ENCODE assay signal across 1 cellular context in genomic region chr12:45729233-45730115, GRCh38.
TF ChIP-seq lines count a peak whose summit lies in the region.

Gene ARID2 (plus strand): TSS chr12:45729706. CDS start chr12:45729837, 131 bp downstream.

TF ChIP-seq in HepG2, 621 proteins besides CTCF, POLR2A, EP300 and RAD21 (continued from another document):
- TF ChIP-seq ZNF710 (CRISPR knock-in tag; IDR thresholded peaks at IDR 0.05; ENCODE audit: borderline replicate concordance) (no peak), KDM3A (CRISPR knock-in tag; IDR thresholded peaks at IDR 0.05; ENCODE audit: low read depth) (no peak), NR2F6 (IDR thresholded peaks at IDR 0.05) (no peak), NR2F6 (CRISPR knock-in tag; IDR thresholded peaks at IDR 0.05) (no peak), ZNF121 (CRISPR knock-in tag; IDR thresholded peaks at IDR 0.05) (no peak), SP2 (CRISPR knock-in tag; IDR thresholded peaks at IDR 0.05) (no peak), ERF (CRISPR knock-in tag; IDR thresholded peaks at IDR 0.05) (0 out of 2 replicates have a peak, but pooled peaks have one; percentile 30), AKNA (CRISPR knock-in tag; IDR thresholded peaks at IDR 0.05; ENCODE audit: borderline replicate concordance) (no peak), KLF11 (CRISPR knock-in tag; IDR thresholded peaks at IDR 0.05) (no peak), NFIB (CRISPR knock-in tag; IDR thresholded peaks at IDR 0.05; ENCODE audit: borderline replicate concordance) (no peak), ZC3H4 (CRISPR knock-in tag; IDR thresholded peaks at IDR 0.05; ENCODE audit: borderline replicate concordance) (peak; percentile 77; the same call in 1 of the 2 replicates), NFE2 (CRISPR knock-in tag; IDR thresholded peaks at IDR 0.05) (no peak), ZNF33A (CRISPR knock-in tag; IDR thresholded peaks at IDR 0.05; ENCODE audit: borderline replicate concordance) (no peak), ZNF530 (CRISPR knock-in tag; IDR thresholded peaks at IDR 0.05; ENCODE audit: low read depth) (no peak), FOXA1 (IDR thresholded peaks at IDR 0.05) (no peak), FOXA1 (CRISPR knock-in tag; IDR thresholded peaks at IDR 0.05) (no peak), ZNF674 (CRISPR knock-in tag; IDR thresholded peaks at IDR 0.05; ENCODE audit: low read depth) (no peak), KAT7 (CRISPR knock-in tag; IDR thresholded peaks at IDR 0.05; ENCODE audit: borderline replicate concordance) (no peak), ZNF800 (CRISPR knock-in tag; IDR thresholded peaks at IDR 0.05) (no peak), GATAD1 (CRISPR knock-in tag; IDR thresholded peaks at IDR 0.05) (no peak), HOXA9 (CRISPR knock-in tag; IDR thresholded peaks at IDR 0.05; ENCODE audit: borderline replicate concordance) (no peak), ZNF75D (CRISPR knock-in tag; IDR thresholded peaks at IDR 0.05; ENCODE audit: borderline replicate concordance) (no peak), PRDM10 (CRISPR knock-in tag; IDR thresholded peaks at IDR 0.05; ENCODE audit: low read depth) (0 out of 2 replicates have a peak, but pooled peaks have one; percentile 20), ZNF567 (CRISPR knock-in tag; IDR thresholded peaks at IDR 0.05; ENCODE audit: borderline replicate concordance) (no peak), ZNF577 (CRISPR knock-in tag; IDR thresholded peaks at IDR 0.05; ENCODE audit: borderline replicate concordance, low read depth) (no peak), NFKBIZ (CRISPR knock-in tag; IDR thresholded peaks at IDR 0.05) (no peak), HDAC2 (CRISPR knock-in tag; IDR thresholded peaks at IDR 0.05) (no peak), CEBPG (CRISPR knock-in tag; IDR thresholded peaks at IDR 0.05) (no peak), TOPORS (CRISPR knock-in tag; IDR thresholded peaks at IDR 0.05) (no peak), ZNF337 (CRISPR knock-in tag; IDR thresholded peaks at IDR 0.05; ENCODE audit: borderline replicate concordance, low read depth) (no peak), MXI1 (IDR thresholded peaks at IDR 0.05; ENCODE audit: borderline replicate concordance, low read depth, low read length) (no peak), SIX1 (CRISPR knock-in tag; IDR thresholded peaks at IDR 0.05; ENCODE audit: borderline replicate concordance) (no peak), KMT2B (CRISPR knock-in tag; IDR thresholded peaks at IDR 0.05) (no peak; the same call in 1 of the 2 replicates)
- TF ChIP-seq, protein P1, sequence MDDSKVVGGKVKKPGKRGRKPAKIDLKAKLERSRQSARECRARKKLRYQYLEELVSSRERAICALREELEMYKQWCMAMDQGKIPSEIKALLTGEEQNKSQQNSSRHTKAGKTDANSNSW (CRISPR knock-in tag; IDR thresholded peaks at IDR 0.05; ENCODE audit: borderline replicate concordance), result no peak
- TF ChIP-seq, protein P2, sequence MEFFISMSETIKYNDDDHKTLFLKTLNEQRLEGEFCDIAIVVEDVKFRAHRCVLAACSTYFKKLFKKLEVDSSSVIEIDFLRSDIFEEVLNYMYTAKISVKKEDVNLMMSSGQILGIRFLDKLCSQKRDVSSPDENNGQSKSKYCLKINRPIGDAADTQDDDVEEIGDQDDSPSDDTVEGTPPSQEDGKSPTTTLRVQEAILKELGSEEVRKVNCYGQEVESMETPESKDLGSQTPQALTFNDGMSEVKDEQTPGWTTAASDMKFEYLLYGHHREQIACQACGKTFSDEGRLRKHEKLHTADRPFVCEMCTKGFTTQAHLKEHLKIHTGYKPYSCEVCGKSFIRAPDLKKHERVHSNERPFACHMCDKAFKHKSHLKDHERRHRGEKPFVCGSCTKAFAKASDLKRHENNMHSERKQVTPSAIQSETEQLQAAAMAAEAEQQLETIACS (CRISPR knock-in tag; IDR thresholded peaks at IDR 0.05), result no peak
- TF ChIP-seq, protein P3, sequence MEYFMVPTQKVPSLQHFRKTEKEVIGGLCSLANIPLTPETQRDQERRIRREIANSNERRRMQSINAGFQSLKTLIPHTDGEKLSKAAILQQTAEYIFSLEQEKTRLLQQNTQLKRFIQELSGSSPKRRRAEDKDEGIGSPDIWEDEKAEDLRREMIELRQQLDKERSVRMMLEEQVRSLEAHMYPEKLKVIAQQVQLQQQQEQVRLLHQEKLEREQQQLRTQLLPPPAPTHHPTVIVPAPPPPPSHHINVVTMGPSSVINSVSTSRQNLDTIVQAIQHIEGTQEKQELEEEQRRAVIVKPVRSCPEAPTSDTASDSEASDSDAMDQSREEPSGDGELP (IDR thresholded peaks at IDR 0.05; ENCODE audit: borderline replicate concordance, low read depth), result no peak
- TF ChIP-seq, protein P4, sequence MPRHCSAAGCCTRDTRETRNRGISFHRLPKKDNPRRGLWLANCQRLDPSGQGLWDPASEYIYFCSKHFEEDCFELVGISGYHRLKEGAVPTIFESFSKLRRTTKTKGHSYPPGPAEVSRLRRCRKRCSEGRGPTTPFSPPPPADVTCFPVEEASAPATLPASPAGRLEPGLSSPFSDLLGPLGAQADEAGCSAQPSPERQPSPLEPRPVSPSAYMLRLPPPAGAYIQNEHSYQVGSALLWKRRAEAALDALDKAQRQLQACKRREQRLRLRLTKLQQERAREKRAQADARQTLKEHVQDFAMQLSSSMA (CRISPR knock-in tag; IDR thresholded peaks at IDR 0.05), result no peak
- TF ChIP-seq, protein P5, sequence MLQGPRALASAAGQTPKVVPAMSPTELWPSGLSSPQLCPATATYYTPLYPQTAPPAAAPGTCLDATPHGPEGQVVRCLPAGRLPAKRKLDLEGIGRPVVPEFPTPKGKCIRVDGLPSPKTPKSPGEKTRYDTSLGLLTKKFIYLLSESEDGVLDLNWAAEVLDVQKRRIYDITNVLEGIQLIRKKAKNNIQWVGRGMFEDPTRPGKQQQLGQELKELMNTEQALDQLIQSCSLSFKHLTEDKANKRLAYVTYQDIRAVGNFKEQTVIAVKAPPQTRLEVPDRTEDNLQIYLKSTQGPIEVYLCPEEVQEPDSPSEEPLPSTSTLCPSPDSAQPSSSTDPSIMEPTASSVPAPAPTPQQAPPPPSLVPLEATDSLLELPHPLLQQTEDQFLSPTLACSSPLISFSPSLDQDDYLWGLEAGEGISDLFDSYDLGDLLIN (CRISPR knock-in tag; IDR thresholded peaks at IDR 0.05; ENCODE audit: borderline replicate concordance), result no peak
